ENCODE assay signal across 24 cellular contexts in genomic region chr9:7154650-7155049, GRCh38.
"Had no signal": no experiment of that assay in that cellular context is flagged by ENCODE, and none has a peak within 500 bp of the region (broad histone marks: within the 10 kb centered on the region; RNA-seq: fewer than 3 reads in every experiment).

No MANE protein-coding gene starts in this region.

- ATAC-seq: naive thymus-derived CD8-positive, alpha-beta T cell; stimulated activated memory B cell treated with anti-CD40 and anti-IgM and Interleukin-4, amounts not matched to agents 10 μg/mL and 1 μg/mL and 100 μg/mL, for 72 hours; stimulated activated naive CD8-positive, alpha-beta T cell treated with anti-CD3 and anti-CD28 coated beads, Interleukin-15, amount 100 ng/mL, for 72 hours had no signal

- H3K9me3 ChIP-seq: lower lobe of right lung, neutrophil, psoas muscle, right lobe of liver, upper lobe of left lung, vagina had no signal

- H3K79me2 ChIP-seq: parathyroid adenoma had no signal

- DNase-seq: kidney glomerular epithelial cell; left cardiac atrium; lower lobe of right lung; mammary epithelial cell; mesenchymal stem cell; naive thymus-derived CD8-positive, alpha-beta T cell; occipital lobe; psoas muscle; right lobe of liver; stimulated activated CD4-positive, alpha-beta T cell treated with anti-CD3 and anti-CD28 coated beads, Interleukin-1b, Interleukin-23, amount 100 ng/mL, for 48 hours; stimulated activated CD4-positive, alpha-beta T cell treated with anti-CD3 and anti-CD28 coated beads, Interleukin-2, amount 100 ng/mL, for 48 hours; stimulated activated CD4-positive, alpha-beta T cell treated with anti-CD3 and anti-CD28 coated beads, Interleukin-4, amount 100 ng/mL, for 4 hours; stimulated activated CD8-positive, alpha-beta memory T cell treated with anti-CD3 and anti-CD28 coated beads, Interleukin-4, amount 100 ng/mL, for 48 hours; stimulated activated naive CD4-positive, alpha-beta T cell treated with Interleukin-2 at 50 U/mL for 16 hours; stimulated activated naive CD8-positive, alpha-beta T cell treated with anti-CD3 and anti-CD28 coated beads, Interleukin-15, amount 100 ng/mL, for 72 hours; substantia nigra; upper lobe of left lung had no signal

- H2AFZ ChIP-seq: parathyroid adenoma had no signal

- H3K27ac ChIP-seq: lower lobe of right lung, neutrophil, parathyroid adenoma, psoas muscle, right lobe of liver, tibial nerve, upper lobe of left lung, vagina had no signal

- H3K9ac ChIP-seq: parathyroid adenoma had no signal

- H3K36me3 ChIP-seq: lower lobe of right lung, neutrophil, right lobe of liver, upper lobe of left lung, vagina had no signal

- FAIRE-seq: keratinocyte had no signal

- H3K4me3 ChIP-seq: lower lobe of right lung, psoas muscle, right lobe of liver, smooth muscle cell, tibial nerve, upper lobe of left lung, vagina had no signal

- H3K4me2 ChIP-seq: smooth muscle cell had no signal

- H3K27me3 ChIP-seq: neutrophil, right lobe of liver, tibial nerve, upper lobe of left lung, vagina had no signal

- H3K4me1 ChIP-seq: lower lobe of right lung, parathyroid adenoma had no signal
